In the genomic region with DNA sequence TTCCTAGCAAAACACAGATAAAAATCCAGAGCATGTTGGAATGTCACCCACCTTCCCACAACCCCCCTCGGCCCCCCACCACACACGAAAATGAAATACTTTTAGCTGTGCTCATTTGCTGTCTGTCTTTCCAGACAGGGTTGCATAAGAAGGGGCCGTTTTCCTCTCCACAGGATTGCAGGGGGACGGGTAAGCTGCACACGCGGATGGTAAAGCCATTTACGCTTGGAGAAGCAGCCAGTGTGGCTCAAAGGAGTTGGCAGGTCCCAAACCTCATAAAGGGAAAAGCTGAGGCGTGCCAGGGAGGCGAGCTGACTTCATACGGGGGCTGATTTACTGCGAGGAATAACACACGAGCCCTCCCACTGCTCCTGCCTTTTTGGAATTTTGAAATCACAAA, we compare ENCODE assay signal across 13 cellular contexts. TPM values are rescaled to one million over a fixed set of nuclear protein-coding genes. Genes with fewer than 3 reads are reported as not detected.
DNase-seq lines count a peak whose midpoint lies in the region; ATAC-seq and TF ChIP-seq lines count a peak whose summit lies in the region.
"Had no signal": no experiment of that assay in that cellular context is flagged by ENCODE, and none has a peak within 500 bp of the region (broad histone marks: within the 10 kb centered on the region; RNA-seq: fewer than 3 reads in every experiment).

No MANE protein-coding gene starts in this region.

- H3K36me3 ChIP-seq in ACC112 (ENCODE audit: insufficient read depth, low read length) (no peaks in the 10 kb centered on the region), adipocyte (ENCODE audit: control insufficient read depth, insufficient read depth, low read length, severe bottlenecking) (no peaks in the 10 kb centered on the region), ovary (no peaks in the 10 kb centered on the region)

- H3K27me3 ChIP-seq in ACC112 (ENCODE audit: insufficient read depth, low read length) (peaks cover 5% of the 10 kb centered on the region; the same call in 1 of the 2 replicates), adipocyte (replicated peaks; ENCODE audit: control insufficient read depth, insufficient read depth, low read length) (no peaks in the 10 kb centered on the region), ovary (no peaks in the 10 kb centered on the region)

- peaks cover 4% of the 10 kb centered on the region for H3K4me1 ChIP-seq in ACC112 (ENCODE audit: control insufficient read depth, insufficient read depth, low read length, unreplicated experiment)
- H3K4me1 ChIP-seq in adipocyte (ENCODE audit: control insufficient read depth, insufficient read depth, low read length): peaks cover 17% of the 10 kb centered on the region
- H3K4me1 ChIP-seq in ovary (ENCODE audit: insufficient read depth): peaks cover 4% of the 10 kb centered on the region

- H3K9me3 ChIP-seq in adipocyte (ENCODE audit: control insufficient read depth, low read length): no peaks in the 10 kb centered on the region
- no peaks in the 10 kb centered on the region for H3K9me3 ChIP-seq in ovary

- intact Hi-C loops in Right ventricle myocardium superior (cut with DNase I) (no loop called here), ovary (cut with DNase I) (no loop called here)

- no peak for TF ChIP-seq EP300 in ovary (IDR thresholded peaks at IDR 0.05)

- no peak for TF ChIP-seq CTCF in ovary (IDR thresholded peaks at IDR 0.05)

- WGBS in ovary, 3 donors: 6 to 17% (median 13%) methylated on average over 12 of the region's 12 CpGs

- no peak for TF ChIP-seq POLR2A in ovary (IDR thresholded peaks at IDR 0.05)

- ATAC-seq in Right ventricle myocardium superior (ENCODE audit: poor library complexity): peak; percentile 64
- ATAC-seq: stimulated activated naive CD8-positive, alpha-beta T cell treated with anti-CD3 and anti-CD28 coated beads, Interleukin-15, Interleukin-2, amounts not matched to agents 100 U/mL and 50 U/mL, for 24 hours had no signal

- peak overlapping the region; percentile 69 for H3K9ac ChIP-seq in adipocyte (ENCODE audit: low read length)

- no peaks in the 10 kb centered on the region for H3K79me2 ChIP-seq in ACC112 (ENCODE audit: control insufficient read depth, insufficient read depth, low read length, unreplicated experiment)

- peak overlapping the region; percentile 14 for H2AFZ ChIP-seq in ACC112 (ENCODE audit: low read length, unreplicated experiment)

- DNase-seq in adipocyte (ENCODE audit: low read depth) (peak; percentile 84), Right ventricle myocardium superior (peak; percentile 62), ovary (peak in 3 of 5 donors; percentile 49 to 52 (median 49)), dermis blood vessel endothelial cell (no peak), T-helper 1 cell (no peak), CD1c-positive myeloid dendritic cell (ENCODE audit: extremely low spot score) (no peak)
- DNase-seq in stimulated activated CD4-positive, alpha-beta T cell treated with anti-CD3 and anti-CD28 coated beads, Interleukin-2, amount 100 ng/mL, for 48 hours: no peak
- DNase-seq: ACHN; activated naive CD8-positive, alpha-beta T cell treated with anti-CD3 and anti-CD28 coated beads for 36 hours; naive B cell; NCI-H446; stimulated activated naive CD8-positive, alpha-beta T cell treated with anti-CD3 and anti-CD28 coated beads, Interleukin-15, Interleukin-2, amounts not matched to agents 100 U/mL and 50 U/mL, for 24 hours had no signal

- no peak overlapping the region for H3K27ac ChIP-seq in ACC112 (ENCODE audit: low read depth, low read length)
- no peak overlapping the region for H3K27ac ChIP-seq in ovary

- H3K4me3 ChIP-seq in ACC112 (ENCODE audit: low read depth, low read length) (no peak overlapping the region), adipocyte (ENCODE audit: low read length) (peak overlapping the region; percentile 14), ovary (no peak overlapping the region)

RNA-seq across cellular contexts. Expression of a gene that starts 47.4 kb away (rescaled TPM):
- total RNA-seq in Right ventricle myocardium superior (32.2 TPM), ovary (10 to 100 TPM in 2 of 7 donors, 1 to 10 TPM in 5; 1.2 to 25.2 (median 4.4) TPM), dermis blood vessel endothelial cell (3.4 and 12.9 TPM in 2 replicates)
- polyA plus RNA-seq in ovary: 10 to 100 TPM in 1 of 2 donors, 1 to 10 TPM in 1; 2.2 to 34.5 TPM

Comparison
In these comparisons a context has a peak if more than half of its experiments do, and no peak if none do; other contexts are left out.
1. DNase-seq: peak in adipocyte (single experiment), Right ventricle myocardium superior (single experiment) and ovary (3 of 5); none in dermis blood vessel endothelial cell (single experiment), stimulated activated CD4-positive, alpha-beta T cell treated with anti-CD3 and anti-CD28 coated beads, Interleukin-2, amount 100 ng/mL, for 48 hours (0 of 2), T-helper 1 cell (0 of 5) and CD1c-positive myeloid dendritic cell (single experiment).